Comparison of ENCODE assay signal across 19 cellular contexts in genomic region chr1:7595338-7595737, GRCh38.
DNase-seq lines count a peak whose midpoint lies in the region; ATAC-seq and TF ChIP-seq lines count a peak whose summit lies in the region.
"Had no signal": no experiment of that assay in that cellular context is flagged by ENCODE, and none has a peak within 500 bp of the region (broad histone marks: within the 10 kb centered on the region; RNA-seq: fewer than 3 reads in every experiment).

No MANE protein-coding gene starts in this region.

- peak; percentile 6 for DNase-seq in activated CD4-positive, CD25-positive, alpha-beta regulatory T cell treated with anti-CD3 and anti-CD28 coated beads, Interleukin-2, amount 50 U/mL, for 72 hours
- no peak for DNase-seq in activated CD4-positive, CD25-positive, alpha-beta regulatory T cell (lab: John Stamatoyannopoulos, UW)
- no peak for DNase-seq in SK-N-SH
- peak in 2 of 3 donors; percentile 26 to 40 for DNase-seq in right lobe of liver
- peak; percentile 30 for DNase-seq in upper lobe of right lung
- DNase-seq: activated CD8-positive, alpha-beta T cell treated with anti-CD3 and anti-CD28 coated beads for 36 hours; AML-193; CD8-positive, alpha-beta T cell; NCI-H1105; NCI-H2029; NCI-H774; stimulated activated CD4-positive, alpha-beta T cell treated with anti-CD3 and anti-CD28 coated beads, Interleukin-4, amount 100 ng/mL, for 1 hour; T-helper 17 cell had no signal

- TF ChIP-seq CTCF in SK-N-SH (IDR thresholded peaks at IDR 0.05), result no peak
- no peak for TF ChIP-seq CTCF in right lobe of liver (IDR thresholded peaks at IDR 0.05)
- TF ChIP-seq CTCF in upper lobe of right lung (IDR thresholded peaks at IDR 0.05), result no peak

- CTCF ChIA-PET in SK-N-SH (lab: Yijun Ruan, JAX), result interaction anchor here (0.6 to 2.0 kb wide), 10 partner anchors 10 to 980 kb away, joined by 3 to 8 read pairs (median 3); no protein-coding TSS in a partner anchor

- H3K9me3 ChIP-seq in SK-N-SH (no peaks in the 10 kb centered on the region), right lobe of liver (no peaks in the 10 kb centered on the region), upper lobe of right lung (no peaks in the 10 kb centered on the region)
- H3K9me3 ChIP-seq: ovary had no signal

- TF ChIP-seq RAD21 in SK-N-SH (IDR thresholded peaks at IDR 0.05; ENCODE audit: low read length), result no peak

- POLR2A ChIA-PET in SK-N-SH (lab: Yijun Ruan, JAX), result interaction anchor here (1.3 to 2.7 kb wide), 3 partner anchors 10 to 37 kb away, joined by 5 to 10 read pairs (median 7); no protein-coding TSS in a partner anchor

- H2AFZ ChIP-seq in SK-N-SH (ENCODE audit: low read depth), result no peak overlapping the region

- TF ChIP-seq EP300 in SK-N-SH (IDR thresholded peaks at IDR 0.05; ENCODE audit: borderline replicate concordance in 1 of 2, low read depth in 1 of 2, low read length in 1 of 2), result no peak

- no peak overlapping the region for H3K4me2 ChIP-seq in SK-N-SH

- H3K27ac ChIP-seq in SK-N-SH (ENCODE audit: low read depth in 2 of 2, low read length in 1 of 2) (no peak overlapping the region), right lobe of liver (no peak overlapping the region), upper lobe of right lung (no peak overlapping the region)
- H3K27ac ChIP-seq: 22Rv1, ovary had no signal

- no peak overlapping the region for H3K9ac ChIP-seq in SK-N-SH

- no peak for TF ChIP-seq POLR2A in right lobe of liver (IDR thresholded peaks at IDR 0.05)

- 63% methylated on average over 4 of the region's 8 CpGs for WGBS in SK-N-SH (ENCODE audit: low lambda C conversion rate)
- 67% methylated on average over 5 of the region's 8 CpGs for WGBS in right lobe of liver (ENCODE audit: insufficient coverage, low coverage, low lambda C conversion rate, missing lambda C conversion rate)

- no peaks in the 10 kb centered on the region for H3F3A ChIP-seq in SK-N-SH (replicated peaks; ENCODE audit: insufficient read depth)

- H3K27me3 ChIP-seq in SK-N-SH (ENCODE audit: insufficient read depth) (no peaks in the 10 kb centered on the region), right lobe of liver (no peaks in the 10 kb centered on the region), upper lobe of right lung (no peaks in the 10 kb centered on the region)
- H3K27me3 ChIP-seq: ovary had no signal

- H3K36me3 ChIP-seq in SK-N-SH (replicated peaks in 1 of 2; ENCODE audit: control insufficient read depth in 1 of 2, insufficient read depth in 2 of 2, low read length in 1 of 2), result no peaks in the 10 kb centered on the region
- H3K36me3 ChIP-seq in right lobe of liver, result no peaks in the 10 kb centered on the region
- H3K36me3 ChIP-seq in upper lobe of right lung, result no peaks in the 10 kb centered on the region
- H3K36me3 ChIP-seq: ovary had no signal

- H4K20me1 ChIP-seq in SK-N-SH (ENCODE audit: insufficient read depth), result no peaks in the 10 kb centered on the region

- H3K4me1 ChIP-seq in SK-N-SH (ENCODE audit: control insufficient read depth in 1 of 2, insufficient read depth in 2 of 2, low read depth in 1 of 2, low read length in 1 of 2) (peaks cover 0 to 27% of the 10 kb centered on the region in 2 experiments; a peak in 1 of 4 replicates), right lobe of liver (no peaks in the 10 kb centered on the region), upper lobe of right lung (no peaks in the 10 kb centered on the region)

- no peaks in the 10 kb centered on the region for H3K79me2 ChIP-seq in SK-N-SH (ENCODE audit: insufficient read depth)

- H3K4me3 ChIP-seq in SK-N-SH (ENCODE audit: low read depth in 2 of 2, low read length in 1 of 2) (no peak overlapping the region), right lobe of liver (no peak overlapping the region), upper lobe of right lung (no peak overlapping the region)
- H3K4me3 ChIP-seq: ovary had no signal

- ATAC-seq in right lobe of liver (no peak), upper lobe of right lung (no peak), GM21515 (IDR thresholded peaks at IDR 0.05; ENCODE audit: unreplicated experiment) (no peak), GM18517 (IDR thresholded peaks at IDR 0.05; ENCODE audit: unreplicated experiment) (no peak), HG03039 (IDR thresholded peaks at IDR 0.05; ENCODE audit: unreplicated experiment) (no peak)
- ATAC-seq: activated CD8-positive, alpha-beta T cell treated with anti-CD3 and anti-CD28 coated beads for 36 hours; CD8-positive, alpha-beta T cell; naive thymus-derived CD8-positive, alpha-beta T cell; T-helper 17 cell had no signal

- intact Hi-C loops in right lobe of liver (cut with DNase I) (no loop called here), upper lobe of right lung (cut with DNase I) (no loop called here)

- no peaks in the 10 kb centered on the region for H3K9me2 ChIP-seq in SK-N-SH

TF ChIP-seq in SK-N-SH, 30 proteins besides CTCF, POLR2A, EP300 and RAD21:
- TF ChIP-seq REST (IDR thresholded peaks at IDR 0.05; ENCODE audit: low read depth, low read length) (peak; percentile 79), RCOR1 (IDR thresholded peaks at IDR 0.05; ENCODE audit: low read length) (no peak)

Comparison
In these comparisons a context has a peak if more than half of its experiments do, and no peak if none do; other contexts are left out.
1. DNase-seq: peak in activated CD4-positive, CD25-positive, alpha-beta regulatory T cell treated with anti-CD3 and anti-CD28 coated beads, Interleukin-2, amount 50 U/mL, for 72 hours (single experiment), right lobe of liver (2 of 3) and upper lobe of right lung (single experiment); none in activated CD4-positive, CD25-positive, alpha-beta regulatory T cell (0 of 4) and SK-N-SH (single experiment).